In the genomic region with DNA sequence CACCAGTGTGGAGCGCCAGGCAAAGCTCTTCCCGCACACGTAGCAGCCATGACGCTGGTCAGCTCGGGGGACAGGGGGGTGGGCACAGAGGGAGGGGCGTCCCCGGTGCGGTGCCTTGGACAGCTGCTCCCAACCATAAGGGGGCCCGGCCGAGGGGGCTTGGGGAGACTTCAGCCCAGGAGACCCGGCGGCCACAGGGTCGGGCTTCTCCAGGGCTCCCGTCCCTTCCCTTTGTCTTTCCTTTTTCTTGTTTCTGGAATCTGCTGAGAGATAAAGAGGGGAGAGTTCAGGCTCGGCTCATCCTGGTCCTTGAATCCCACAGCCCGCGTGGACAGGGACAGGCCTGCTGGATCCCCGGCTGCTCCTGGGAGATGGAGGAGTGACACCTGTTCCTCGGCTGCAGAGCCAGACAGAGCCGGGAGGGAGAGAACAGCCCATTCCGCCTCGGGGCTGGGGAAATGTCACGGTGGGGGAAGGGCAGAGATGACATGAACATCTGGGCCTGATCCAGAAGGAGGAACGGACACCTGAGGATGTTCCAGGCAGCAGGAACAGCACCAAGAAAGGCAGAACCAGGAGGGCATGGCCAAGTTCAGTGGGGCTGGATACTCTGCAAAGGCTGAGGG, we compare ENCODE assay signal across 15 cellular contexts. TPM values are rescaled to one million over a fixed set of nuclear protein-coding genes. Genes with fewer than 3 reads are reported as not detected.
DNase-seq lines count a peak whose midpoint lies in the region; TF ChIP-seq lines count a peak whose summit lies in the region.
"Had no signal": no experiment of that assay in that cellular context is flagged by ENCODE, and none has a peak within 500 bp of the region (broad histone marks: within the 10 kb centered on the region; RNA-seq: fewer than 3 reads in every experiment).

No MANE protein-coding gene starts in this region.

- no peaks in the 10 kb centered on the region for H3K27me3 Mint-ChIP-seq in T-helper 2 cell treated with Interferon-gamma antibody and Interleukin-4, amounts not matched to agents 5 μg/mL and 100 μg/mL, for 36 hours (ENCODE audit: low read depth)
- H3K27me3 Mint-ChIP-seq in IgD-negative memory B cell (peaks cover 3% of the 10 kb centered on the region), brain (no peaks in the 10 kb centered on the region), osteocyte (ENCODE audit: unreplicated experiment) (no peaks in the 10 kb centered on the region)

- H3K36me3 Mint-ChIP-seq in T-helper 2 cell treated with Interferon-gamma antibody and Interleukin-4, amounts not matched to agents 5 μg/mL and 100 μg/mL, for 36 hours (ENCODE audit: low read depth), result peaks cover 30% of the 10 kb centered on the region
- peaks cover 2% of the 10 kb centered on the region for H3K36me3 Mint-ChIP-seq in IgD-negative memory B cell
- peaks cover 29% of the 10 kb centered on the region for H3K36me3 Mint-ChIP-seq in brain
- peaks cover 17% of the 10 kb centered on the region for H3K36me3 Mint-ChIP-seq in osteocyte (ENCODE audit: unreplicated experiment)

- peak overlapping the region; percentile 52 for H3K27ac Mint-ChIP-seq in T-helper 2 cell treated with Interferon-gamma antibody and Interleukin-4, amounts not matched to agents 5 μg/mL and 100 μg/mL, for 36 hours
- H3K27ac Mint-ChIP-seq in IgD-negative memory B cell, result peak overlapping the region in 1 of 3 donors; percentile 23
- peak overlapping the region; percentile 41 to 95 (median 84) for H3K27ac Mint-ChIP-seq in brain
- peak overlapping the region; percentile 10 for H3K27ac Mint-ChIP-seq in osteocyte (ENCODE audit: unreplicated experiment)

- peak overlapping the region; percentile 86 for H3K4me3 Mint-ChIP-seq in T-helper 2 cell treated with Interferon-gamma antibody and Interleukin-4, amounts not matched to agents 5 μg/mL and 100 μg/mL, for 36 hours
- H3K4me3 Mint-ChIP-seq in IgD-negative memory B cell (peak overlapping the region in 3 of 4 donors; percentile 84 to 95 (median 94)), brain (peak overlapping the region; percentile 76 to 92 (median 87)), osteocyte (ENCODE audit: unreplicated experiment) (peak overlapping the region; percentile 62)

- H3K9me3 Mint-ChIP-seq in T-helper 2 cell treated with Interferon-gamma antibody and Interleukin-4, amounts not matched to agents 5 μg/mL and 100 μg/mL, for 36 hours, result no peaks in the 10 kb centered on the region
- H3K9me3 Mint-ChIP-seq in IgD-negative memory B cell (no peaks in the 10 kb centered on the region), brain (peaks cover 0 to under 1% (median 0%) of the 10 kb centered on the region in 5 experiments), osteocyte (ENCODE audit: unreplicated experiment) (no peaks in the 10 kb centered on the region)

- peaks cover 50% of the 10 kb centered on the region for H3K4me1 Mint-ChIP-seq in T-helper 2 cell treated with Interferon-gamma antibody and Interleukin-4, amounts not matched to agents 5 μg/mL and 100 μg/mL, for 36 hours (ENCODE audit: low read depth)
- H3K4me1 Mint-ChIP-seq in IgD-negative memory B cell (peaks cover 7 to 16% (median 7%) of the 10 kb centered on the region in 3 donors), brain (peaks cover 46% of the 10 kb centered on the region), osteocyte (ENCODE audit: unreplicated experiment) (peaks cover 21% of the 10 kb centered on the region)

- DNase-seq in T-helper 2 cell treated with Interferon-gamma antibody and Interleukin-4, amounts not matched to agents 5 μg/mL and 100 μg/mL, for 36 hours (ENCODE audit: low spot score), result no peak
- DNase-seq in T-helper 2 cell (no peak), osteocyte (ENCODE audit: extremely low spot score, unreplicated experiment) (no peak), cortex of kidney (lab: John Stamatoyannopoulos, UW) (no peak), ureter (ENCODE audit: low spot score) (no peak)
- DNase-seq in activated CD4-positive, CD25-positive, alpha-beta regulatory T cell (lab: John Stamatoyannopoulos, UW), result no peak
- DNase-seq: activated CD8-positive, alpha-beta memory T cell treated with anti-CD3 and anti-CD28 coated beads for 24 hours; left cardiac atrium; NCI-H1092 treated with DMSO at 0.1 percent for 48 hours; NCI-H226; PC-3; trophoblast cell had no signal

- TF ChIP-seq CTCF in brain (conservative IDR thresholded peaks at IDR 0.05), result no peak
- TF ChIP-seq CTCF in osteocyte (IDR thresholded peaks at IDR 0.05), result no peak

RNA-seq across cellular contexts. Expression of a gene that starts 2.2 kb away (rescaled TPM):
- polyA plus RNA-seq in IgD-negative memory B cell (6.2 TPM), brain (ENCODE audit: insufficient read depth, low read depth, low replicate concordance) (10.6 TPM)
- total RNA-seq in osteocyte (10.1 and 12.1 TPM in 2 replicates), ureter (6.9 TPM)

RNA-seq across cellular contexts. Expression of a gene that starts 15.6 kb away (rescaled TPM):
- polyA plus RNA-seq in IgD-negative memory B cell (40.7 TPM), brain (ENCODE audit: insufficient read depth, low read depth, low replicate concordance) (25.1 TPM)
- total RNA-seq in osteocyte (10.9 and 11.3 TPM in 2 replicates), ureter (10.8 TPM)

RNA-seq across cellular contexts. Expression of a gene that starts 21.3 kb away (rescaled TPM):
- polyA plus RNA-seq in IgD-negative memory B cell (14.8 TPM), brain (ENCODE audit: insufficient read depth, low read depth, low replicate concordance) (17.6 TPM)
- total RNA-seq in osteocyte (4.3 and 4.8 TPM in 2 replicates), ureter (10.4 TPM)

RNA-seq across cellular contexts. Expression of a gene that starts 29.5 kb away (rescaled TPM):
- polyA plus RNA-seq in IgD-negative memory B cell (2.9 TPM), brain (ENCODE audit: insufficient read depth, low read depth, low replicate concordance) (13.3 TPM)
- total RNA-seq in osteocyte (14.8 and 19.8 TPM in 2 replicates), ureter (25.2 TPM)
- polyA plus RNA-seq: A549 had no signal

RNA-seq across cellular contexts. Expression of a gene that starts 29.6 kb away (rescaled TPM):
- polyA plus RNA-seq in IgD-negative memory B cell (12.7 TPM), brain (ENCODE audit: insufficient read depth, low read depth, low replicate concordance) (64.6 TPM)
- total RNA-seq in osteocyte (36.4 and 37.1 TPM in 2 replicates), ureter (37.6 TPM)
